27 cellular contexts compared by ENCODE assay signal in the genomic region with DNA sequence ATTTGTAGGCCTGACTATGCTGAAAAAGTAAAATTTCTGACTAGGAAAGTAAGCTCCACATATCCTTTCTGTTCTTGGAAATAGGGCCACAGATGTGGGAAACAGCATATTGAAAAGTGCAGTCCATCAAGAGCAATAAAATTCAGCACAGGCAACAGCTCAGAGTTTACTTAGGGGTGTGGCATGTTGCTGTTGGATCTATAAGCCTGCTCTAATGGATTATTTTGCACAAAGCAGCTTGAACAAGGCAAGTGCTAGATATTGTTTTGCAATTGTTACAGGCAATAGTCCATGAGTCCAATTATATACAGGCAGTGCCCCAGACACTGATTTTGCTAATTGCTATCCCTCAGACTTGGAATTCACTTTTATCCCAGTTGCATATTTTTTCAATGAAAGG.
"Had no signal": no experiment of that assay in that cellular context is flagged by ENCODE, and none has a peak within 500 bp of the region (broad histone marks: within the 10 kb centered on the region; RNA-seq: fewer than 3 reads in every experiment).

No MANE protein-coding gene starts in this region.

- H3K36me3 Mint-ChIP-seq: activated naive CD8-positive, alpha-beta T cell treated with anti-CD3 and anti-CD28 coated beads for 36 hours; brain; natural killer cell; neural progenitor cell had no signal

- H3K4me3 Mint-ChIP-seq: activated naive CD4-positive, alpha-beta T cell treated with anti-CD3 and anti-CD28 coated beads for 36 hours; activated naive CD8-positive, alpha-beta T cell treated with anti-CD3 and anti-CD28 coated beads for 36 hours; activated T-helper 1 cell treated with anti-CD3 and anti-CD28 coated beads, Interleukin-12 subunit alpha, Interleukin-12 subunit beta, Interleukin-2, Interleukin-4 antibody, amounts not matched to agents 30 ng/mL and 10 ng/mL and 1 ng/mL, durations not matched to agents 14 hours and 24 hours and 36 hours; brain; effector memory CD8-positive, alpha-beta T cell; natural killer cell; neural progenitor cell had no signal

- DNase-seq: activated CD4-positive, alpha-beta T cell treated with anti-CD3 and anti-CD28 coated beads for 48 hours; activated CD4-positive, alpha-beta T cell treated with anti-CD3 and anti-CD28 coated beads, Interleukin-2, amount 50 U/mL, for 48 hours; activated CD8-positive, alpha-beta memory T cell treated with anti-CD3 and anti-CD28 coated beads for 24 hours; activated effector memory CD4-positive, alpha-beta T cell treated with anti-CD3 and anti-CD28 coated beads, Interleukin-2, amount 50 U/mL, for 16 hours; activated naive CD4-positive, alpha-beta T cell treated with anti-CD3 and anti-CD28 coated beads for 36 hours; activated naive CD8-positive, alpha-beta T cell treated with anti-CD3 and anti-CD28 coated beads for 36 hours; adrenal gland; effector memory CD8-positive, alpha-beta T cell; erythroblast; head of caudate nucleus; hypothalamus; kidney glomerular epithelial cell; left lung; lower lobe of right lung; mesenchymal stem cell; natural killer cell; occipital lobe; psoas muscle; right cardiac atrium; spleen; stimulated activated naive CD4-positive, alpha-beta T cell; WERI-Rb-1 had no signal

- H3K27ac Mint-ChIP-seq: activated naive CD4-positive, alpha-beta T cell treated with anti-CD3 and anti-CD28 coated beads for 36 hours; activated naive CD8-positive, alpha-beta T cell treated with anti-CD3 and anti-CD28 coated beads for 36 hours; activated T-helper 1 cell treated with anti-CD3 and anti-CD28 coated beads, Interleukin-12 subunit alpha, Interleukin-12 subunit beta, Interleukin-2, Interleukin-4 antibody, amounts not matched to agents 30 ng/mL and 10 ng/mL and 1 ng/mL, durations not matched to agents 14 hours and 24 hours and 36 hours; brain; effector memory CD8-positive, alpha-beta T cell; natural killer cell; neural progenitor cell had no signal

- H3K27me3 Mint-ChIP-seq: activated naive CD8-positive, alpha-beta T cell treated with anti-CD3 and anti-CD28 coated beads for 36 hours; effector memory CD8-positive, alpha-beta T cell had no signal

- H3K9me3 Mint-ChIP-seq: activated naive CD4-positive, alpha-beta T cell treated with anti-CD3 and anti-CD28 coated beads for 36 hours; activated naive CD8-positive, alpha-beta T cell treated with anti-CD3 and anti-CD28 coated beads for 36 hours; activated T-helper 1 cell treated with anti-CD3 and anti-CD28 coated beads, Interleukin-12 subunit alpha, Interleukin-12 subunit beta, Interleukin-2, Interleukin-4 antibody, amounts not matched to agents 30 ng/mL and 10 ng/mL and 1 ng/mL, durations not matched to agents 14 hours and 24 hours and 36 hours; brain; effector memory CD8-positive, alpha-beta T cell; natural killer cell; neural progenitor cell had no signal

- H3K4me1 Mint-ChIP-seq: activated naive CD8-positive, alpha-beta T cell treated with anti-CD3 and anti-CD28 coated beads for 36 hours; neural progenitor cell had no signal

- ATAC-seq: activated CD4-positive, CD25-positive, alpha-beta regulatory T cell treated with anti-CD3 and anti-CD28 coated beads, Interleukin-2, amount 50 U/mL, for 24 hours; effector memory CD8-positive, alpha-beta T cell; gastroesophageal sphincter; left lung; lower lobe of right lung; natural killer cell; psoas muscle; right cardiac atrium had no signal
